Comparison of ENCODE assay signal across 17 cellular contexts in genomic region chr5:67902497-67902830, GRCh38.
A peak's percentile ranks its signal among the peaks of the same experiment; 100 is the strongest.
DNase-seq lines count a peak whose midpoint lies in the region; ATAC-seq, FAIRE-seq and TF ChIP-seq lines count a peak whose summit lies in the region.
"Had no signal": no experiment of that assay in that cellular context is flagged by ENCODE, and none has a peak within 500 bp of the region (broad histone marks: within the 10 kb centered on the region; RNA-seq: fewer than 3 reads in every experiment).

No MANE protein-coding gene starts in this region.

- no peaks in the 10 kb centered on the region for H3K27me3 Mint-ChIP-seq in GM23338 (ENCODE audit: insufficient read depth, low read depth, poor library complexity)

- peak overlapping the region; percentile 64 to 65 for H3K27ac ChIP-seq in uterus
- no peak overlapping the region for H3K27ac ChIP-seq in GM23338 (ENCODE audit: low read depth)
- H3K27ac ChIP-seq: C4-2B, HL-60 had no signal

- peak; percentile 28 for DNase-seq in myocyte (ENCODE audit: low read depth)
- no peak for DNase-seq in sciatic nerve (ENCODE audit: low spot score)
- no peak for DNase-seq in uterus
- DNase-seq in KBM-7, result no peak
- DNase-seq in GM23338 (ENCODE audit: low spot score), result no peak
- no peak for DNase-seq in amygdala (lab: John Stamatoyannopoulos, UW)
- DNase-seq in GM12892 (ENCODE audit: insufficient read length), result no peak
- DNase-seq: BE2C; CD4-positive, alpha-beta memory T cell; DMS79; HCEC 1CT; HFFc6 had no signal

- FAIRE-seq in GM12892 (lab: Jason Lieb, UNC), result no peak
- FAIRE-seq: A204.1, GM12878 had no signal

- H3K4me3 Mint-ChIP-seq in GM23338, result no peak overlapping the region
- H3K4me3 Mint-ChIP-seq: CD4-positive, alpha-beta memory T cell; HFFc6 had no signal

- H3K4me3 ChIP-seq in Loucy (ENCODE audit: low read length, poor library complexity, severe bottlenecking), result no peak overlapping the region
- no peak overlapping the region for H3K4me3 ChIP-seq in uterus
- no peak overlapping the region for H3K4me3 ChIP-seq in GM23338
- H3K4me3 ChIP-seq: GM12878 had no signal

- no peak overlapping the region for H3K9ac ChIP-seq in Loucy (ENCODE audit: low read depth, low read length, poor library complexity, severe bottlenecking)

- H3K27me3 ChIP-seq in Loucy (ENCODE audit: insufficient read depth, low read length, poor library complexity, severe bottlenecking) (no peaks in the 10 kb centered on the region), uterus (no peaks in the 10 kb centered on the region), GM23338 (ENCODE audit: insufficient read depth) (no peaks in the 10 kb centered on the region)
- H3K27me3 ChIP-seq: BE2C had no signal

- H3K27ac Mint-ChIP-seq in GM23338, result no peak overlapping the region
- H3K27ac Mint-ChIP-seq: CD4-positive, alpha-beta memory T cell; HFFc6 had no signal

- no peaks in the 10 kb centered on the region for H3K9me3 Mint-ChIP-seq in GM23338
- H3K9me3 Mint-ChIP-seq: CD4-positive, alpha-beta memory T cell; HFFc6 had no signal

- in situ Hi-C loops in KBM-7 (cut with MboI; ENCODE audit: low pct_unique_long_range_greater_than_20kb, low sequenced_read_pairs), result no loop called here

- H3K79me2 ChIP-seq in Loucy (ENCODE audit: insufficient read depth, low read length) (no peaks in the 10 kb centered on the region), GM23338 (replicated peaks; ENCODE audit: insufficient read depth) (no peaks in the 10 kb centered on the region)

- H3K4me1 ChIP-seq in Loucy (ENCODE audit: insufficient read depth, low read length, poor library complexity, severe bottlenecking) (no peaks in the 10 kb centered on the region), uterus (peaks cover 0 to 5% of the 10 kb centered on the region in 2 donors), GM23338 (ENCODE audit: insufficient read depth) (no peaks in the 10 kb centered on the region)
- H3K4me1 ChIP-seq: BE2C had no signal

- TF ChIP-seq CTCF in Loucy (conservative IDR thresholded peaks at IDR 0.05; ENCODE audit: low read length) (no peak), uterus (IDR thresholded peaks at IDR 0.05) (no peak), GM23338 (conservative IDR thresholded peaks at IDR 0.05; ENCODE audit: low read depth in 2 of 2) (no peak)

- TF ChIP-seq POLR2A in uterus (IDR thresholded peaks at IDR 0.05), result no peak
- no peak for TF ChIP-seq POLR2A in GM12892 (IDR thresholded peaks at IDR 0.05; ENCODE audit: low read depth, low read length)

- H3K9me3 ChIP-seq in Loucy (ENCODE audit: insufficient read depth, low read depth, low read length) (no peaks in the 10 kb centered on the region), uterus (no peaks in the 10 kb centered on the region)
- H3K9me3 ChIP-seq: BE2C had no signal

- ATAC-seq in sciatic nerve (peak; percentile 24), GM23338 (no peak)
- ATAC-seq: GM12878 had no signal

- intact Hi-C loops in sciatic nerve (cut with DNase I), result no loop called here
- intact Hi-C loops in uterus (cut with DNase I; ENCODE audit: low total_unique reads), result no loop called here

- H4K20me1 ChIP-seq in Loucy (ENCODE audit: insufficient read depth, low read length, poor library complexity, severe bottlenecking) (no peaks in the 10 kb centered on the region), GM23338 (replicated peaks; ENCODE audit: insufficient read depth) (no peaks in the 10 kb centered on the region)

- H3K9me2 ChIP-seq in Loucy (replicated peaks; ENCODE audit: low read depth, low read length) (no peaks in the 10 kb centered on the region), GM23338 (ENCODE audit: insufficient read depth) (0 out of 2 replicates have a peak, but pooled peaks cover 4% of the 10 kb centered on the region)

- no peaks in the 10 kb centered on the region for H3F3A ChIP-seq in Loucy (ENCODE audit: low read depth)
- H3F3A ChIP-seq in GM23338 (replicated peaks; ENCODE audit: low read depth), result no peaks in the 10 kb centered on the region

- H3K4me1 Mint-ChIP-seq in GM23338, result no peaks in the 10 kb centered on the region
- H3K4me1 Mint-ChIP-seq: CD4-positive, alpha-beta memory T cell had no signal

- no peaks in the 10 kb centered on the region for H3K36me3 Mint-ChIP-seq in GM23338 (ENCODE audit: low read depth)
- H3K36me3 Mint-ChIP-seq: CD4-positive, alpha-beta memory T cell had no signal

- peak overlapping the region; percentile 61 for H2AFZ ChIP-seq in Loucy (ENCODE audit: low read length)
- H2AFZ ChIP-seq in GM23338, result no peak overlapping the region

- no peak overlapping the region for H3K4me2 ChIP-seq in Loucy (ENCODE audit: low read depth, low read length, poor library complexity, severe bottlenecking)
- no peak overlapping the region for H3K4me2 ChIP-seq in GM23338

- H3K36me3 ChIP-seq in Loucy (ENCODE audit: insufficient read depth, low read length) (no peaks in the 10 kb centered on the region), uterus (no peaks in the 10 kb centered on the region), GM23338 (ENCODE audit: insufficient read depth) (no peaks in the 10 kb centered on the region)
- H3K36me3 ChIP-seq: BE2C had no signal

TF ChIP-seq in GM23338, 12 proteins besides CTCF, POLR2A, EP300 and RAD21:
- no peak for TF ChIP-seq ZNF114 (CRISPR knock-in tag; IDR thresholded peaks at IDR 0.05)
- TF ChIP-seq EZH2phosphoT487 (IDR thresholded peaks at IDR 0.05; ENCODE audit: unreplicated experiment), result no peak
TF ChIP-seq in GM23338: peak in this region for 0.
